Comparison of ENCODE assay signal across 1 cellular context in the genomic region with DNA sequence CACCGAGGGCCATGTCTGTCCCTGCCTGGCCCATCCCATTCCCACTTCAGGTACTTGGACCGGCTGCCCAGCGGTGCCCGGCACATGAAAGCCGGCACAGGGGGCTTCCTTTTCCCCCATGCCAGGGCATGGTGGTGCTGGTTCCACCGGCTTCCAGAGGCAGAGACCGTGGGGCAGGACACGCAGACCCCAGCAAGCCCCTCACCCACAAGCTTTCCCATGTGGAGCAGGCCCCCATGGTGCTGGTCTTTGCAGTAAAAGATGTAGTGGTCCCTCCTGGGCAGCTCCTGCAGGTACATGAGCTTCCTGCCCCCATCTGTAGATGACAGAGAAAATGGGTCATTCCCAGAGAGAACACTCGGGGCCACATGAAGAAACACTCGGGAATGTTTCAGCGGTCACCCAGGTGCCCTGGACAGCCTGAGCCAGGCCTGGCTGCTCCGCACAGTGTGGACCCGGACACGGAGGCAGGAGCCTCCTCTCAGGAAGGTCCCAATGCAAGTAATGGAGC.
TF ChIP-seq lines count a peak whose summit lies in the region.

No MANE protein-coding gene starts in this region.

TF ChIP-seq in HepG2, 621 proteins besides CTCF, POLR2A, EP300 and RAD21:
- TF ChIP-seq CBX2 (IDR thresholded peaks at IDR 0.05; ENCODE audit: low read depth, low read length) (no peak), CBX2 (CRISPR knock-in tag; IDR thresholded peaks at IDR 0.05; ENCODE audit: low read depth) (no peak), HNRNPLL (IDR thresholded peaks at IDR 0.05; ENCODE audit: low read depth, low read length, poor library complexity, severe bottlenecking) (no peak), KLF6 (CRISPR knock-in tag; IDR thresholded peaks at IDR 0.05) (no peak), NFE2 (CRISPR knock-in tag; IDR thresholded peaks at IDR 0.05) (no peak), ZNF615 (CRISPR knock-in tag; IDR thresholded peaks at IDR 0.05; ENCODE audit: borderline replicate concordance) (no peak), MBNL3 (CRISPR knock-in tag; conservative IDR thresholded peaks at IDR 0.05) (no peak), ZFYVE20 (CRISPR knock-in tag; IDR thresholded peaks at IDR 0.05; ENCODE audit: borderline replicate concordance, low read depth) (no peak), CBFB (CRISPR knock-in tag; IDR thresholded peaks at IDR 0.05) (no peak)
- TF ChIP-seq, protein P1, sequence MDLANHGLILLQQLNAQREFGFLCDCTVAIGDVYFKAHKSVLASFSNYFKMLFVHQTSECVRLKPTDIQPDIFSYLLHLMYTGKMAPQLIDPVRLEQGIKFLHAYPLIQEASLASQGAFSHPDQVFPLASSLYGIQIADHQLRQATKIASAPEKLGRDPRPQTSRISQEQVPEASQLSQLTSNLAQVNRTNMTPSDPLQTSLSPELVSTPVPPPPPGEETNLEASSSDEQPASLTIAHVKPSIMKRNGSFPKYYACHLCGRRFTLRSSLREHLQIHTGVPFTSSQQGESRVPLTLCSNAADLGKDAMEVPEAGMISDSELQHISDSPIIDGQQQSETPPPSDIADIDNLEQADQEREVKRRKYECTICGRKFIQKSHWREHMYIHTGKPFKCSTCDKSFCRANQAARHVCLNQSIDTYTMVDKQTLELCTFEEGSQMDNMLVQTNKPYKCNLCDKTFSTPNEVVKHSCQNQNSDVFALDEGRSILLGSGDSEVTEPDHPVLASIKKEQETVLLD (CRISPR knock-in tag; IDR thresholded peaks at IDR 0.05; ENCODE audit: low read depth): no peak
